9 cellular contexts compared by ENCODE assay signal in genomic region chr5:143401253-143401845, GRCh38. TPM values are rescaled to one million over a fixed set of nuclear protein-coding genes. Genes with fewer than 3 reads are reported as not detected.
A peak's percentile ranks its signal among the peaks of the same experiment; 100 is the strongest.
DNase-seq lines count a peak whose midpoint lies in the region; TF ChIP-seq lines count a peak whose summit lies in the region.
"Had no signal": no experiment of that assay in that cellular context is flagged by ENCODE, and none has a peak within 500 bp of the region (broad histone marks: within the 10 kb centered on the region; RNA-seq: fewer than 3 reads in every experiment).

No MANE protein-coding gene starts in this region.

- no peak for DNase-seq in epithelial cell of prostate (ENCODE audit: low read depth, low spot score)
- no peak for DNase-seq in progenitor cell of endocrine pancreas (ENCODE audit: low spot score, unreplicated experiment)
- DNase-seq in NCI-H1048 (lab: John Stamatoyannopoulos, UW): no peak
- DNase-seq in posterior cingulate gyrus: no peak
- DNase-seq in iPS-NIHi7 (ENCODE audit: extremely low spot score): no peak
- no peak for DNase-seq in GM03348 (ENCODE audit: low spot score)
- DNase-seq: NCI-H526 had no signal

- H3K79me2 ChIP-seq in DOHH2 (ENCODE audit: control insufficient read depth, low read length) (peaks cover 80% of the 10 kb centered on the region), OCI-LY3 (ENCODE audit: low read length) (peaks cover 72% of the 10 kb centered on the region)

- H3K4me1 ChIP-seq in DOHH2 (ENCODE audit: control insufficient read depth, low read length) (peaks cover 61% of the 10 kb centered on the region), OCI-LY3 (ENCODE audit: low read length) (peaks cover 7% of the 10 kb centered on the region; the same call in 1 of the 2 replicates)

- H3K36me3 ChIP-seq in DOHH2 (ENCODE audit: control insufficient read depth, low read length) (peaks cover 73% of the 10 kb centered on the region), OCI-LY3 (replicated peaks; ENCODE audit: low read depth, low read length) (peaks cover 25% of the 10 kb centered on the region)

- H3K27ac ChIP-seq in DOHH2 (ENCODE audit: low read depth, low read length) (0 out of 2 replicates have a peak overlapping the region, but pooled peaks have one; percentile 19), OCI-LY3 (ENCODE audit: low read length) (peak overlapping the region; percentile 98), epithelial cell of prostate (peak overlapping the region; percentile 98)

- peaks cover 28% of the 10 kb centered on the region for H3F3A ChIP-seq in DOHH2 (ENCODE audit: control insufficient read depth, insufficient read depth)

- H3K27me3 ChIP-seq in DOHH2 (ENCODE audit: control insufficient read depth, low read length) (no peaks in the 10 kb centered on the region), OCI-LY3 (ENCODE audit: low read depth, low read length) (no peaks in the 10 kb centered on the region)

- peaks cover 24% of the 10 kb centered on the region for H3K4me1 Mint-ChIP-seq in progenitor cell of endocrine pancreas (ENCODE audit: low read depth)

- intact Hi-C loops in posterior cingulate gyrus (cut with DNase I): loop anchor here (5.0 to 10.0 kb wide), 3 partner anchors 179 to 479 kb away; no protein-coding TSS in a partner anchor

- H3K9me3 ChIP-seq in DOHH2 (ENCODE audit: control insufficient read depth, insufficient read depth, low read length) (no peaks in the 10 kb centered on the region), OCI-LY3 (ENCODE audit: insufficient read depth, low read length) (no peaks in the 10 kb centered on the region; the same call in 1 of the 2 replicates)

- H3K27me3 Mint-ChIP-seq in progenitor cell of endocrine pancreas: peaks cover 40% of the 10 kb centered on the region

- peak overlapping the region; percentile 88 for H3K4me3 ChIP-seq in DOHH2 (ENCODE audit: low read length)
- peak overlapping the region; percentile 99 for H3K4me3 ChIP-seq in OCI-LY3 (ENCODE audit: low read length)

- no peak overlapping the region for H3K27ac Mint-ChIP-seq in progenitor cell of endocrine pancreas

- H2AFZ ChIP-seq in OCI-LY3 (ENCODE audit: low read depth, low read length): no peak overlapping the region

- H3K9ac ChIP-seq in OCI-LY3 (ENCODE audit: low read length): peak overlapping the region; percentile 86

- H4K20me1 ChIP-seq in DOHH2 (ENCODE audit: control insufficient read depth, insufficient read depth, low read depth, low read length) (peaks cover 29% of the 10 kb centered on the region), OCI-LY3 (ENCODE audit: insufficient read depth, low read length) (peaks cover 8% of the 10 kb centered on the region; the same call in 1 of the 2 replicates)

- H3K36me3 Mint-ChIP-seq in progenitor cell of endocrine pancreas (ENCODE audit: insufficient read depth): no peaks in the 10 kb centered on the region

- peak overlapping the region; percentile 74 for H3K4me3 Mint-ChIP-seq in progenitor cell of endocrine pancreas (ENCODE audit: low read depth)

- H3K9me2 ChIP-seq in DOHH2 (replicated peaks; ENCODE audit: control insufficient read depth, low read length): no peaks in the 10 kb centered on the region

- H3K9me3 Mint-ChIP-seq in progenitor cell of endocrine pancreas (ENCODE audit: low read depth): no peaks in the 10 kb centered on the region

- TF ChIP-seq CTCF in DOHH2 (IDR thresholded peaks at IDR 0.05; ENCODE audit: low read depth, low read length, poor library complexity, severe bottlenecking) (no peak), OCI-LY3 (IDR thresholded peaks at IDR 0.05; ENCODE audit: low read depth, low read length) (no peak), progenitor cell of endocrine pancreas (IDR thresholded peaks at IDR 0.05; ENCODE audit: unreplicated experiment) (no peak)

- H3K4me2 ChIP-seq in DOHH2 (ENCODE audit: low read length): peak overlapping the region; percentile 81
- peak overlapping the region; percentile 75 for H3K4me2 ChIP-seq in OCI-LY3 (ENCODE audit: low read length)

RNA-seq across cellular contexts. Expression of gene NR3C1, which starts 2.1 kb away (rescaled TPM):
- total RNA-seq in progenitor cell of endocrine pancreas: 6.1 and 6.7 TPM in 2 replicates

Comparison
In these comparisons a context has a peak if more than half of its experiments do, and no peak if none do; other contexts are left out.
1. H3K27ac ChIP-seq: peak in every context shown above with its lines; median percentile 98 in OCI-LY3; 98 in epithelial cell of prostate; 19 in DOHH2.